In the genomic region with DNA sequence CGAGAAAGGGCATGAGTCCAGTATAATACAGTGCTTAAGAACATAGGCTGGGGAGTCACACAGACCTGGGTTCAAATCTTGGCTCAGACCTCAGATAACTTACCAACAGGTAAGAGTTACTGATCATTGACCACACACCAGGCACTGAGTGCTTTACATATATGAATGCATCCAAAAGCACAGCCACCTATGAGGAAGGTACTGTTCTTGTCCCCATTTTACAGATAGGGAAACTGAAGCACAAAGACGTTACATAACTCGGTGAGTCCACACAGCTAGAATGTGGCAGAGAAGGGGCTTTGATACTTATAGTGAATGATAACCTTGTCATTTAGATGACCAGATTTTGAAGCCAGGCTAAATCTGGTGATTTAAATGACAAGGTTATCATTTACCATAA, we compare ENCODE assay signal across 29 cellular contexts. TPM values are rescaled to one million over a fixed set of nuclear protein-coding genes. Genes with fewer than 3 reads are reported as not detected.
"Had no signal": no experiment of that assay in that cellular context is flagged by ENCODE, and none has a peak within 500 bp of the region (broad histone marks: within the 10 kb centered on the region; RNA-seq: fewer than 3 reads in every experiment).

No MANE protein-coding gene starts in this region.

- H3K9me3 ChIP-seq: ovary, psoas muscle, spleen, suprapubic skin, testis, tibial artery, transverse colon, upper lobe of right lung, uterus had no signal

- H3K27me3 ChIP-seq: neural progenitor cell, ovary, spleen, suprapubic skin, testis, transverse colon, upper lobe of right lung, uterus had no signal

- DNase-seq: natural killer cell; occipital lobe; ovary; psoas muscle; right cardiac atrium; stimulated activated CD4-positive, alpha-beta T cell treated with anti-CD3 and anti-CD28 coated beads, Interleukin-12 subunit alpha, Interleukin-12 subunit beta, amount 100 ng/mL, for 4 hours; stimulated activated CD4-positive, alpha-beta T cell treated with anti-CD3 and anti-CD28 coated beads, Interleukin-1b, Interleukin-23, amount 100 ng/mL, for 48 hours; stimulated activated CD4-positive, alpha-beta T cell treated with anti-CD3 and anti-CD28 coated beads, Interleukin-4, amount 100 ng/mL, for 1 hour; stimulated activated CD4-positive, alpha-beta T cell treated with anti-CD3 and anti-CD28 coated beads, Interleukin-4, amount 100 ng/mL, for 4 hours; stimulated activated CD8-positive, alpha-beta memory T cell treated with anti-CD3 and anti-CD28 coated beads, Interleukin-4, amount 100 ng/mL, for 48 hours; stimulated activated naive CD4-positive, alpha-beta T cell; stimulated activated naive CD8-positive, alpha-beta T cell treated with anti-CD3 and anti-CD28 coated beads, Interleukin-15, amount 100 ng/mL, for 72 hours; stimulated activated naive CD8-positive, alpha-beta T cell treated with anti-CD3 and anti-CD28 coated beads, Interleukin-15, Interleukin-2, amounts not matched to agents 100 U/mL and 50 U/mL, for 24 hours; substantia nigra; testis; tibial artery; transverse colon; upper lobe of right lung; uterus had no signal

- H3K9ac ChIP-seq: neural progenitor cell, parathyroid adenoma had no signal

- H3K79me2 ChIP-seq: parathyroid adenoma had no signal

- H3K36me3 ChIP-seq: neural progenitor cell, ovary, spleen, suprapubic skin, tibial artery, transverse colon, upper lobe of right lung, uterus had no signal

- H3K4me3 ChIP-seq: neural progenitor cell, ovary, psoas muscle, skin epidermis, smooth muscle cell, spleen, suprapubic skin, testis, tibial artery, transverse colon, upper lobe of right lung, uterus had no signal

- H3K4me1 ChIP-seq: neural progenitor cell, psoas muscle, testis, tibial artery, transverse colon, uterus had no signal

- H2AFZ ChIP-seq: neural progenitor cell, parathyroid adenoma had no signal

- H3K27ac ChIP-seq: neural progenitor cell, ovary, psoas muscle, skin epidermis, spleen, suprapubic skin, testis, tibial artery, transverse colon, upper lobe of right lung, uterus had no signal

- H3K4me2 ChIP-seq: neural progenitor cell, smooth muscle cell had no signal

- ATAC-seq: natural killer cell; psoas muscle; right cardiac atrium; sciatic nerve; stimulated activated memory B cell treated with anti-CD40 and anti-IgM and Interleukin-4, amounts not matched to agents 10 μg/mL and 1 μg/mL and 100 μg/mL, for 72 hours; stimulated activated naive CD8-positive, alpha-beta T cell treated with anti-CD3 and anti-CD28 coated beads, Interleukin-15, amount 100 ng/mL, for 72 hours; stimulated activated naive CD8-positive, alpha-beta T cell treated with anti-CD3 and anti-CD28 coated beads, Interleukin-15, Interleukin-2, amounts not matched to agents 100 U/mL and 50 U/mL, for 24 hours; upper lobe of right lung had no signal

RNA-seq across cellular contexts. Expression of gene FAIM2, which starts 27.6 kb away (rescaled TPM):
- total RNA-seq: progenitor cell of endocrine pancreas, renal cortical epithelial cell had no signal
